ENCODE assay signal across 28 cellular contexts in the genomic region with DNA sequence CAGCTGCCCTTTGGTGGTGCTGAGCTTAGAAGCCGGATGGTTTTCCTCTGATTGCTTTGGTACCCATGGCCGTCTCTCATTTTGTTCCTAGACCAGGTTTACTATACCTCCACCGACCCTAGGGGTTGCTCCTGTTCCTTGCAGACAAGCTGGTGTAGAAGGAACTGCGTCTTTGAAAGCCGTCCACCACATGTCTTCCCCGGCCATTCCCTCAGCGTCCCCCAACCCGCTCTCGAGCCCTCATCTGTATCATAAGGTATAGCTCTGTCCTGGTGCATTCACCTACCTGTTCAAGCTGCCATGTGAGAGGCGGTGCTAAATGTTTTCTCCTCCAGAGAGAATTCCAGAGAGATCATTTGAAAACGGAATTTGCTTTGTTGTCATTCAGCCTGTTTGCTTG.
"Had no signal": no experiment of that assay in that cellular context is flagged by ENCODE, and none has a peak within 500 bp of the region (broad histone marks: within the 10 kb centered on the region; RNA-seq: fewer than 3 reads in every experiment).

No MANE protein-coding gene starts in this region.

- H3K9me3 Mint-ChIP-seq: activated CD4-positive, alpha-beta memory T cell treated with anti-CD3 and anti-CD28 coated beads for 36 hours; activated CD4-positive, alpha-beta T cell treated with anti-CD3 and anti-CD28 coated beads, Interleukin-2, amount 10 ng/mL, durations not matched to agents 24 days and 14 days; activated naive CD4-positive, alpha-beta T cell treated with anti-CD3 and anti-CD28 coated beads, Interleukin-2, amount 10 ng/mL, durations not matched to agents 7 days and 5 days; activated naive CD4-positive, alpha-beta T cell treated with anti-CD3 and anti-CD28 coated beads, Interleukin-2, amount 50 U/mL, for 72 hours; activated naive CD8-positive, alpha-beta T cell treated with anti-CD3 and anti-CD28 coated beads, Interleukin-2, amount 10 ng/mL, durations not matched to agents 7 days and 5 days; activated T-helper 17 cell treated with anti-CD3 and anti-CD28 coated beads, Interleukin-2, amount 50 U/mL, for 72 hours; brain; dendritic cell treated with granulocyte-macrophage colony-stimulating factor and Interleukin-4, amounts not matched to agents 40 ng/mL and 50 ng/mL, for 4 days; endodermal cell had no signal

- H3K4me3 ChIP-seq: ascending aorta, breast epithelium, cardiac muscle cell, coronary artery, dorsolateral prefrontal cortex had no signal

- H3K9me3 ChIP-seq: ascending aorta, breast epithelium had no signal

- H3K27me3 Mint-ChIP-seq: activated CD4-positive, alpha-beta memory T cell treated with anti-CD3 and anti-CD28 coated beads for 36 hours; activated CD4-positive, alpha-beta T cell treated with anti-CD3 and anti-CD28 coated beads for 36 hours; activated CD4-positive, alpha-beta T cell treated with anti-CD3 and anti-CD28 coated beads, Interleukin-2, amount 10 ng/mL, durations not matched to agents 24 days and 14 days; activated CD8-positive, alpha-beta memory T cell treated with anti-CD3 and anti-CD28 coated beads, Interleukin-2, amount 10 ng/mL, durations not matched to agents 7 days and 5 days; activated naive CD4-positive, alpha-beta T cell treated with anti-CD3 and anti-CD28 coated beads, Interleukin-2, amount 10 ng/mL, durations not matched to agents 7 days and 5 days; activated naive CD8-positive, alpha-beta T cell treated with anti-CD3 and anti-CD28 coated beads, Interleukin-2, amount 10 ng/mL, durations not matched to agents 7 days and 5 days; activated T-helper 17 cell treated with anti-CD3 and anti-CD28 coated beads, Interleukin-2, amount 50 U/mL, for 72 hours; brain; dendritic cell treated with granulocyte-macrophage colony-stimulating factor and Interleukin-4, amounts not matched to agents 40 ng/mL and 50 ng/mL, for 4 days had no signal

- H3K27ac ChIP-seq: breast epithelium, cardiac muscle cell, coronary artery had no signal

- H3K27me3 ChIP-seq: ascending aorta, breast epithelium, cardiac muscle cell, dorsolateral prefrontal cortex had no signal

- H3K4me1 ChIP-seq: breast epithelium had no signal

- H3K4me1 Mint-ChIP-seq: activated CD4-positive, alpha-beta T cell treated with anti-CD3 and anti-CD28 coated beads for 36 hours; activated naive CD4-positive, alpha-beta T cell treated with anti-CD3 and anti-CD28 coated beads, Interleukin-2, amount 10 ng/mL, durations not matched to agents 7 days and 5 days; activated T-helper 17 cell treated with anti-CD3 and anti-CD28 coated beads, Interleukin-2, amount 50 U/mL, for 72 hours; endodermal cell had no signal

- H3K4me3 Mint-ChIP-seq: activated CD4-positive, alpha-beta memory T cell treated with anti-CD3 and anti-CD28 coated beads for 36 hours; activated CD4-positive, alpha-beta T cell treated with anti-CD3 and anti-CD28 coated beads for 36 hours; activated CD4-positive, alpha-beta T cell treated with anti-CD3 and anti-CD28 coated beads, Interleukin-2, amount 10 ng/mL, durations not matched to agents 24 days and 14 days; activated CD8-positive, alpha-beta memory T cell treated with anti-CD3 and anti-CD28 coated beads, Interleukin-2, amount 10 ng/mL, durations not matched to agents 7 days and 5 days; activated CD8-positive, alpha-beta T cell treated with anti-CD3 and anti-CD28 coated beads, Interleukin-2, amount 10 ng/mL, durations not matched to agents 7 days and 5 days; activated naive CD4-positive, alpha-beta T cell treated with anti-CD3 and anti-CD28 coated beads, Interleukin-2, amount 10 ng/mL, durations not matched to agents 7 days and 5 days; activated naive CD8-positive, alpha-beta T cell treated with anti-CD3 and anti-CD28 coated beads, Interleukin-2, amount 10 ng/mL, durations not matched to agents 7 days and 5 days; activated T-helper 17 cell treated with anti-CD3 and anti-CD28 coated beads, Interleukin-2, amount 50 U/mL, for 72 hours; brain; dendritic cell treated with granulocyte-macrophage colony-stimulating factor and Interleukin-4, amounts not matched to agents 40 ng/mL and 50 ng/mL, for 4 days; endodermal cell had no signal

- H3K27ac Mint-ChIP-seq: activated CD4-positive, alpha-beta memory T cell treated with anti-CD3 and anti-CD28 coated beads for 36 hours; activated CD4-positive, alpha-beta T cell treated with anti-CD3 and anti-CD28 coated beads for 36 hours; activated CD4-positive, alpha-beta T cell treated with anti-CD3 and anti-CD28 coated beads, Interleukin-2, amount 10 ng/mL, durations not matched to agents 24 days and 14 days; activated CD8-positive, alpha-beta memory T cell treated with anti-CD3 and anti-CD28 coated beads, Interleukin-2, amount 10 ng/mL, durations not matched to agents 7 days and 5 days; activated CD8-positive, alpha-beta T cell treated with anti-CD3 and anti-CD28 coated beads, Interleukin-2, amount 10 ng/mL, durations not matched to agents 7 days and 5 days; activated naive CD4-positive, alpha-beta T cell treated with anti-CD3 and anti-CD28 coated beads, Interleukin-2, amount 10 ng/mL, durations not matched to agents 7 days and 5 days; activated naive CD8-positive, alpha-beta T cell treated with anti-CD3 and anti-CD28 coated beads, Interleukin-2, amount 10 ng/mL, durations not matched to agents 7 days and 5 days; brain; dendritic cell treated with granulocyte-macrophage colony-stimulating factor and Interleukin-4, amounts not matched to agents 40 ng/mL and 50 ng/mL, for 4 days; endodermal cell had no signal

- DNase-seq: activated CD4-positive, alpha-beta memory T cell treated with anti-CD3 and anti-CD28 coated beads for 36 hours; activated CD4-positive, alpha-beta T cell treated with anti-CD3 and anti-CD28 coated beads for 36 hours; activated CD4-positive, alpha-beta T cell treated with anti-CD3 and anti-CD28 coated beads, Interleukin-2, amount 10 ng/mL, durations not matched to agents 24 days and 14 days; activated CD4-positive, CD25-positive, alpha-beta regulatory T cell; activated CD4-positive, CD25-positive, alpha-beta regulatory T cell treated with anti-CD3 and anti-CD28 coated beads, Interleukin-2, amount 50 U/mL, for 72 hours; activated CD8-positive, alpha-beta memory T cell treated with anti-CD3 and anti-CD28 coated beads, Interleukin-2, amount 10 ng/mL, durations not matched to agents 7 days and 5 days; activated CD8-positive, alpha-beta memory T cell treated with anti-CD3 and anti-CD28 coated beads, Interleukin-2, amount 50 U/mL, for 4 hours; activated CD8-positive, alpha-beta T cell treated with anti-CD3 and anti-CD28 coated beads, Interleukin-2, amount 10 ng/mL, durations not matched to agents 7 days and 5 days; activated gamma-delta T cell; activated naive CD4-positive, alpha-beta T cell; activated naive CD4-positive, alpha-beta T cell treated with anti-CD3 and anti-CD28 coated beads, Interleukin-2, amount 10 ng/mL, durations not matched to agents 7 days and 5 days; activated naive CD8-positive, alpha-beta T cell treated with anti-CD3 and anti-CD28 coated beads, Interleukin-2, amount 10 ng/mL, durations not matched to agents 7 days and 5 days; activated T-cell treated with anti-CD3 and anti-CD28 coated beads for 4 hours; central memory CD4-positive, alpha-beta T cell; dorsolateral prefrontal cortex; effector memory CD4-positive, alpha-beta T cell; endodermal cell; foreskin fibroblast; T-helper 2 cell had no signal

- ATAC-seq: activated CD4-positive, alpha-beta T cell treated with anti-CD3 and anti-CD28 coated beads for 36 hours; activated CD8-positive, alpha-beta memory T cell treated with anti-CD3 and anti-CD28 coated beads, Interleukin-2, amount 10 ng/mL, durations not matched to agents 7 days and 5 days; activated CD8-positive, alpha-beta T cell treated with anti-CD3 and anti-CD28 coated beads, Interleukin-2, amount 10 ng/mL, durations not matched to agents 7 days and 5 days; activated naive CD4-positive, alpha-beta T cell treated with anti-CD3 and anti-CD28 coated beads, Interleukin-2, amount 50 U/mL, for 72 hours; activated T-helper 17 cell treated with anti-CD3 and anti-CD28 coated beads, Interleukin-2, amount 50 U/mL, for 72 hours; esophagus mucosa had no signal
